8 cellular contexts compared by ENCODE assay signal in the genomic region with DNA sequence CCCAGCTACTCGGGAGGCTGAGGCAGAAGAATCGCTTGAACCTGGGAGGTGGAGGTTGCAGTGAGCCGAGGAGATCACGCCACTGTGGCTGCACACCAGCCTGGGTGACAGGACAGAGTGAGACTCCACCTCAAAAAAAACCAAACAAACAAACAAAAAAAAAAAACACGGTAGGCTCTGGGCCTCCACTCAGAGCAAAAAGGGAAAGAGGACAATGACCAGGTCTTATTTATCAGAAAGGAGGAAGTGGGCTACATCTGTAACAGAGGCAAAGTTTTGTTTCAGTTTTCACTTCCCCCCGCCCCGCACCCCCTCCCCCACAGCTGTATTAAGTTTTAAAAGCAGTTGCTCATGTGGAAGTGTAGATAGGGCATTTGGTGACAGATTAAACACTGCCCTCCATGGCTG.
DNase-seq lines count a peak whose midpoint lies in the region; ATAC-seq lines count a peak whose summit lies in the region.

No MANE protein-coding gene starts in this region.

- ATAC-seq in GM18508 (IDR thresholded peaks at IDR 0.05; ENCODE audit: insufficient read depth, unreplicated experiment) (peak; percentile 84), GM21717 (IDR thresholded peaks at IDR 0.05; ENCODE audit: unreplicated experiment) (peak; percentile 87), HG03575 (IDR thresholded peaks at IDR 0.05; ENCODE audit: extremely low read depth, insufficient number of reproducible peaks, low FRiP score, unreplicated experiment) (peak; percentile 64)

- DNase-seq in germinal center (ENCODE audit: low spot score) (peak; percentile 72), NCI-H2081 (lab: John Stamatoyannopoulos, UW) (no peak), NCI-H2171 (lab: John Stamatoyannopoulos, UW) (no peak), NCI-H2196 (lab: John Stamatoyannopoulos, UW; ENCODE audit: unreplicated experiment) (no peak)
- no peak for DNase-seq in activated T-cell treated with anti-CD3 and anti-CD28 coated beads, Interleukin-2, amount 50 U/mL, for 1 hour
